In genomic region chr12:112185093-112185923, GRCh38 we compare ENCODE assay signal across 19 cellular contexts. TPM values are rescaled to one million over a fixed set of nuclear protein-coding genes. Genes with fewer than 3 reads are reported as not detected.
DNase-seq lines count a peak whose midpoint lies in the region; ATAC-seq and TF ChIP-seq lines count a peak whose summit lies in the region.
"Had no signal": no experiment of that assay in that cellular context is flagged by ENCODE, and none has a peak within 500 bp of the region (broad histone marks: within the 10 kb centered on the region; RNA-seq: fewer than 3 reads in every experiment).

No MANE protein-coding gene starts in this region.

- H3K23ac ChIP-seq in neuronal stem cell (ENCODE audit: low read depth, low read length, poor library complexity): no peak overlapping the region

- H2BK120ac ChIP-seq in neuronal stem cell (ENCODE audit: low read depth, low read length): no peak overlapping the region

- no peak overlapping the region for H3K4me3 Mint-ChIP-seq in MCF 10A (ENCODE audit: unreplicated experiment)
- H3K4me3 Mint-ChIP-seq: stimulated activated naive B cell treated with anti-CD40 and anti-IgM and Interleukin-4, amounts not matched to agents 10 μg/mL and 1 μg/mL and 100 μg/mL, for 72 hours had no signal

- no peaks in the 10 kb centered on the region for H3K27me3 Mint-ChIP-seq in MCF 10A (ENCODE audit: insufficient read depth, unreplicated experiment)
- H3K27me3 Mint-ChIP-seq: stimulated activated naive B cell treated with anti-CD40 and anti-IgM and Interleukin-4, amounts not matched to agents 10 μg/mL and 1 μg/mL and 100 μg/mL, for 72 hours had no signal

- H3K4me1 Mint-ChIP-seq in MCF 10A (ENCODE audit: insufficient read depth, unreplicated experiment): no peaks in the 10 kb centered on the region

- no peak overlapping the region for H2AK5ac ChIP-seq in neuronal stem cell (ENCODE audit: low read depth, low read length)

- peaks cover 50% of the 10 kb centered on the region for H3K36me3 Mint-ChIP-seq in MCF 10A (ENCODE audit: insufficient read depth, unreplicated experiment)

- intact Hi-C loops in breast epithelium (cut with DNase I; ENCODE audit: low total_unique reads) (no loop called here), MCF 10A (cut with micrococcal nuclease) (no loop called here)

- no peak overlapping the region for H4K8ac ChIP-seq in neuronal stem cell (ENCODE audit: low read depth, low read length)

- no peak overlapping the region for H2BK12ac ChIP-seq in neuronal stem cell (ENCODE audit: low read length)

- H3K9me3 ChIP-seq in breast epithelium (no peaks in the 10 kb centered on the region), neuronal stem cell (replicated peaks in 1 of 2; ENCODE audit: control insufficient read depth in 2 of 2, insufficient read depth in 1 of 2, low read depth in 1 of 2, low read length in 2 of 2) (no peaks in the 10 kb centered on the region)
- H3K9me3 ChIP-seq: SJCRH30, thoracic aorta had no signal

- H3K9ac ChIP-seq in neuronal stem cell (ENCODE audit: low read depth, low read length, poor library complexity): no peak overlapping the region

- ATAC-seq in esophagus mucosa (peak; percentile 54), GM19452 (IDR thresholded peaks at IDR 0.05; ENCODE audit: unreplicated experiment) (no peak), HG02884 (IDR thresholded peaks at IDR 0.05; ENCODE audit: unreplicated experiment) (no peak), GM18868 (IDR thresholded peaks at IDR 0.05; ENCODE audit: unreplicated experiment) (no peak)
- ATAC-seq: stimulated activated naive B cell treated with anti-CD40 and anti-IgM and Interleukin-4, amounts not matched to agents 10 μg/mL and 1 μg/mL and 100 μg/mL, for 72 hours had no signal

- peaks cover 5% of the 10 kb centered on the region for H3K36me3 ChIP-seq in breast epithelium
- H3K36me3 ChIP-seq in neuronal stem cell (replicated peaks in 1 of 2; ENCODE audit: control insufficient read depth in 2 of 2, insufficient read depth in 2 of 2, low read length in 2 of 2): peaks cover 13 to 60% of the 10 kb centered on the region in 2 donors
- H3K36me3 ChIP-seq: SJCRH30 had no signal

- no peak overlapping the region for H2BK15ac ChIP-seq in neuronal stem cell (ENCODE audit: low read length)

- H3K14ac ChIP-seq in neuronal stem cell (ENCODE audit: low read length): no peak overlapping the region

- H2BK5ac ChIP-seq in neuronal stem cell (ENCODE audit: low read length): peak overlapping the region; percentile 53

- CTCF ChIA-PET in MCF 10A (lab: Yijun Ruan, JAX): interaction anchor here (1.4 to 1.8 kb wide), 2 partner anchors 11 to 201 kb away, joined by 4 to 5 read pairs; no protein-coding TSS in a partner anchor

- no peak for TF ChIP-seq CTCF in breast epithelium (IDR thresholded peaks at IDR 0.05)
- TF ChIP-seq CTCF in MCF 10A (IDR thresholded peaks at IDR 0.05; ENCODE audit: unreplicated experiment): no peak

- BruUV-seq in MCF 10A (replicated peaks; lab: Mats Ljungman, UMichigan): no TSS peak

- H3K18ac ChIP-seq in neuronal stem cell (ENCODE audit: low read length): no peak overlapping the region

- H3K27me3 ChIP-seq in breast epithelium: no peaks in the 10 kb centered on the region
- H3K27me3 ChIP-seq in neuronal stem cell (ENCODE audit: control insufficient read depth in 3 of 3, insufficient read depth in 3 of 3, low read depth in 1 of 3, low read length in 3 of 3): no peaks in the 10 kb centered on the region
- H3K27me3 ChIP-seq: SJCRH30 had no signal

- no CpG with 5 or more reads among the region's 26 CpGs for WGBS in neuronal stem cell (ENCODE audit: extremely low coverage in 2 of 2, insufficient read length in 2 of 2, insufficient replicate concordance in 1 of 2), 2 donors

- POLR2A ChIA-PET in MCF 10A (lab: Yijun Ruan, JAX): no interaction called here

- no peak overlapping the region for H3K4me2 ChIP-seq in neuronal stem cell (ENCODE audit: insufficient read depth, low read length, poor library complexity, severe bottlenecking)

- H3K79me1 ChIP-seq in neuronal stem cell (ENCODE audit: low read depth, low read length): no peaks in the 10 kb centered on the region

- TF ChIP-seq POLR2A in breast epithelium (IDR thresholded peaks at IDR 0.05): no peak

- no peak overlapping the region for H2AFZ ChIP-seq in neuronal stem cell (ENCODE audit: low read length)

- peak overlapping the region; percentile 33 to 55 for H3K27ac ChIP-seq in breast epithelium
- no peak overlapping the region for H3K27ac ChIP-seq in neuronal stem cell (replicated peaks; ENCODE audit: low read length)
- H3K27ac ChIP-seq: SJCRH30, thoracic aorta had no signal

- H3K9me3 Mint-ChIP-seq in MCF 10A (ENCODE audit: unreplicated experiment): no peaks in the 10 kb centered on the region
- H3K9me3 Mint-ChIP-seq: stimulated activated naive B cell treated with anti-CD40 and anti-IgM and Interleukin-4, amounts not matched to agents 10 μg/mL and 1 μg/mL and 100 μg/mL, for 72 hours had no signal

- H3K4me3 ChIP-seq in breast epithelium (no peak overlapping the region), neuronal stem cell (ENCODE audit: low read length in 2 of 2) (no peak overlapping the region)
- H3K4me3 ChIP-seq: SJCRH30, thoracic aorta had no signal

- H3K4ac ChIP-seq in neuronal stem cell (ENCODE audit: low read length): no peak overlapping the region

- H4K91ac ChIP-seq in neuronal stem cell (ENCODE audit: low read depth, low read length, poor library complexity): no peak overlapping the region

- DNase-seq in breast epithelium (ENCODE audit: low spot score in 2 of 2): peak in 1 of 2 donors; percentile 37
- DNase-seq in MCF 10A (ENCODE audit: unreplicated experiment): no peak
- no peak for DNase-seq in neuronal stem cell (ENCODE audit: low spot score)
- DNase-seq in SIG-M5 treated with dmso at 0.1 percent for 504 hours (lab: John Stamatoyannopoulos, UW; ENCODE audit: unreplicated experiment): no peak
- DNase-seq: activated naive CD4-positive, alpha-beta T cell; AML-193; DMS153; KG1; mesenchymal stem cell; NCI-H1436 treated with DMSO at 0.1 percent for 48 hours; NCI-H446 treated with DMSO at 0.1 percent for 48 hours; SJCRH30; stimulated activated CD4-positive, alpha-beta T cell treated with anti-CD3 and anti-CD28 coated beads, Interleukin-2, amount 100 ng/mL, for 48 hours; stimulated activated naive B cell treated with anti-CD40 and anti-IgM and Interleukin-4, amounts not matched to agents 10 μg/mL and 1 μg/mL and 100 μg/mL, for 72 hours had no signal

- H3K27ac Mint-ChIP-seq in MCF 10A (ENCODE audit: low read depth, unreplicated experiment): no peak overlapping the region
- H3K27ac Mint-ChIP-seq: stimulated activated naive B cell treated with anti-CD40 and anti-IgM and Interleukin-4, amounts not matched to agents 10 μg/mL and 1 μg/mL and 100 μg/mL, for 72 hours had no signal

- H3K4me1 ChIP-seq in breast epithelium: peaks cover 0 to 9% of the 10 kb centered on the region in 2 donors
- peaks cover 2 to 17% of the 10 kb centered on the region in 2 donors for H3K4me1 ChIP-seq in neuronal stem cell (ENCODE audit: control insufficient read depth in 2 of 2, insufficient read depth in 1 of 2, low read depth in 1 of 2, low read length in 2 of 2)
- H3K4me1 ChIP-seq: SJCRH30 had no signal

RNA-seq across cellular contexts. Expression of gene TRAFD1, which starts 59.9 kb away (rescaled TPM):
- total RNA-seq in breast epithelium: 10 to 100 TPM; 25.9 to 64.2 (median 54.4) TPM
- 23.4 and 29.7 TPM in 2 replicates for total RNA-seq in MCF 10A (2022)
- 24.0 TPM for total RNA-seq in esophagus mucosa
- 21.1 TPM for polyA plus RNA-seq in neuronal stem cell (2013, experiment 1 of 2)
- polyA plus RNA-seq in neuronal stem cell (2013, experiment 2 of 2): 21.0 TPM
